In genomic region chr10:25061711-25062455, GRCh38 we compare ENCODE assay signal across 1 cellular context.
A peak's percentile ranks its signal among the peaks of the same experiment; 100 is the strongest.
TF ChIP-seq lines count a peak whose summit lies in the region.

No MANE protein-coding gene starts in this region.

TF ChIP-seq in HepG2, 621 proteins besides CTCF, POLR2A, EP300 and RAD21 (continues in another document):
- TF ChIP-seq RERE (CRISPR knock-in tag; IDR thresholded peaks at IDR 0.05; ENCODE audit: low read depth), result no peak
- no peak for TF ChIP-seq ZNF296 (CRISPR knock-in tag; conservative IDR thresholded peaks at IDR 0.05)
- 0 out of 2 replicates have a peak, but pooled peaks have one; percentile 11 for TF ChIP-seq MAFG (CRISPR knock-in tag; IDR thresholded peaks at IDR 0.05)
- TF ChIP-seq NFKB2 (CRISPR knock-in tag; IDR thresholded peaks at IDR 0.05; ENCODE audit: borderline replicate concordance), result no peak
- no peak for TF ChIP-seq ZKSCAN1 (IDR thresholded peaks at IDR 0.05; ENCODE audit: low read length)
- TF ChIP-seq PAWR (CRISPR knock-in tag; IDR thresholded peaks at IDR 0.05; ENCODE audit: borderline replicate concordance), result no peak
- TF ChIP-seq FIP1L1 (IDR thresholded peaks at IDR 0.05; ENCODE audit: borderline replicate concordance, insufficient read depth, low read depth, low read length), result no peak
- no peak for TF ChIP-seq CCDC6 (CRISPR knock-in tag; IDR thresholded peaks at IDR 0.05)
- no peak for TF ChIP-seq GTF3A (CRISPR knock-in tag; conservative IDR thresholded peaks at IDR 0.05)
- TF ChIP-seq ARID5B (CRISPR knock-in tag; IDR thresholded peaks at IDR 0.05), result no peak
- TF ChIP-seq ATF1 (CRISPR knock-in tag; IDR thresholded peaks at IDR 0.05), result 0 out of 2 replicates have a peak, but pooled peaks have one; percentile 34
- no peak for TF ChIP-seq SP140L (CRISPR knock-in tag; IDR thresholded peaks at IDR 0.05; ENCODE audit: borderline replicate concordance)
- TF ChIP-seq STAT5B (CRISPR knock-in tag; IDR thresholded peaks at IDR 0.05), result no peak
- TF ChIP-seq SATB2 (CRISPR knock-in tag; IDR thresholded peaks at IDR 0.05), result no peak
- TF ChIP-seq ZNF547 (CRISPR knock-in tag; IDR thresholded peaks at IDR 0.05), result peak; percentile 30; the same call in 1 of the 2 replicates
- TF ChIP-seq ZNF691 (CRISPR knock-in tag; IDR thresholded peaks at IDR 0.05; ENCODE audit: borderline replicate concordance, low read depth), result no peak
- no peak for TF ChIP-seq PAF1 (CRISPR knock-in tag; IDR thresholded peaks at IDR 0.05)
- no peak for TF ChIP-seq GABPA (IDR thresholded peaks at IDR 0.05; ENCODE audit: low read depth, low read length)
- TF ChIP-seq GABPA (CRISPR knock-in tag; IDR thresholded peaks at IDR 0.05; ENCODE audit: low read depth), result no peak
- TF ChIP-seq RNF219 (CRISPR knock-in tag; IDR thresholded peaks at IDR 0.05), result no peak
- TF ChIP-seq SNAPC2 (CRISPR knock-in tag; IDR thresholded peaks at IDR 0.05), result no peak
- no peak for TF ChIP-seq ZNF503 (CRISPR knock-in tag; IDR thresholded peaks at IDR 0.05)
- peak; percentile 84 for TF ChIP-seq MAFF (IDR thresholded peaks at IDR 0.05; ENCODE audit: low read depth, low read length)
- no peak for TF ChIP-seq ZNF672 (CRISPR knock-in tag; IDR thresholded peaks at IDR 0.05)
- no peak for TF ChIP-seq SP5 (CRISPR knock-in tag; IDR thresholded peaks at IDR 0.05; ENCODE audit: borderline replicate concordance, low read depth)
- no peak for TF ChIP-seq NR3C1 (CRISPR knock-in tag; IDR thresholded peaks at IDR 0.05)
- no peak for TF ChIP-seq ELF1 (CRISPR knock-in tag; IDR thresholded peaks at IDR 0.05)
- no peak for TF ChIP-seq ZNF549 (CRISPR knock-in tag; IDR thresholded peaks at IDR 0.05)
- TF ChIP-seq ZNF460 (CRISPR knock-in tag; IDR thresholded peaks at IDR 0.05; ENCODE audit: borderline replicate concordance), result no peak
- TF ChIP-seq MBD4 (IDR thresholded peaks at IDR 0.05; ENCODE audit: borderline replicate concordance, low read length), result no peak
- no peak for TF ChIP-seq ZNF350 (CRISPR knock-in tag; IDR thresholded peaks at IDR 0.05; ENCODE audit: borderline replicate concordance, low read depth)
- TF ChIP-seq STAG1 (CRISPR knock-in tag; IDR thresholded peaks at IDR 0.05), result no peak
- no peak for TF ChIP-seq ZNF496 (CRISPR knock-in tag; IDR thresholded peaks at IDR 0.05; ENCODE audit: insufficient replicate concordance)
- TF ChIP-seq KLF16 (CRISPR knock-in tag; IDR thresholded peaks at IDR 0.05), result no peak
- TF ChIP-seq NR1H2 (CRISPR knock-in tag; IDR thresholded peaks at IDR 0.05; ENCODE audit: borderline replicate concordance, low read depth), result no peak
- no peak for TF ChIP-seq ZNF878 (CRISPR knock-in tag; IDR thresholded peaks at IDR 0.05)
- no peak for TF ChIP-seq ZNF790 (CRISPR knock-in tag; IDR thresholded peaks at IDR 0.05; ENCODE audit: borderline replicate concordance)
- no peak for TF ChIP-seq SMAD3 (CRISPR knock-in tag; IDR thresholded peaks at IDR 0.05)
- no peak for TF ChIP-seq NR2C2 (CRISPR knock-in tag; IDR thresholded peaks at IDR 0.05; ENCODE audit: borderline replicate concordance)
- 0 out of 2 replicates have a peak, but pooled peaks have one; percentile 8 for TF ChIP-seq HNF4A (CRISPR knock-in tag; IDR thresholded peaks at IDR 0.05)
- no peak for TF ChIP-seq NFIC (IDR thresholded peaks at IDR 0.05; ENCODE audit: low read length)
- TF ChIP-seq YY1 (IDR thresholded peaks at IDR 0.05; ENCODE audit: insufficient read depth, insufficient replicate concordance, low read depth, low read length), result no peak
- no peak for TF ChIP-seq MTA3 (CRISPR knock-in tag; IDR thresholded peaks at IDR 0.05)
- TF ChIP-seq SRSF1 (optimal IDR thresholded peaks at IDR 0.05; ENCODE audit: low read depth, low read length), result no peak
- no peak for TF ChIP-seq TBX3 (IDR thresholded peaks at IDR 0.05; ENCODE audit: borderline replicate concordance)
- TF ChIP-seq ATF6 (CRISPR knock-in tag; conservative IDR thresholded peaks at IDR 0.05), result no peak
- TF ChIP-seq PBX3 (CRISPR knock-in tag; IDR thresholded peaks at IDR 0.05; ENCODE audit: borderline replicate concordance), result no peak
- TF ChIP-seq KLF9 (CRISPR knock-in tag; IDR thresholded peaks at IDR 0.05; ENCODE audit: low read depth), result no peak
- TF ChIP-seq MAFK (conservative IDR thresholded peaks at IDR 0.05 in 1 of 2, IDR thresholded peaks at IDR 0.05 in 1 of 2; ENCODE audit: low read length in 2 of 2), result peak; percentile 86 to 87
- 0 out of 2 replicates have a peak, but pooled peaks have one; percentile 27 for TF ChIP-seq ZNF44 (CRISPR knock-in tag; IDR thresholded peaks at IDR 0.05)
- TF ChIP-seq ZFP36L2 (CRISPR knock-in tag; IDR thresholded peaks at IDR 0.05), result no peak
- no peak for TF ChIP-seq ZNF589 (CRISPR knock-in tag; conservative IDR thresholded peaks at IDR 0.05)
- TF ChIP-seq ZBTB38 (CRISPR knock-in tag; IDR thresholded peaks at IDR 0.05), result peak; percentile 16; the same call in 1 of the 2 replicates
- no peak for TF ChIP-seq EHMT2 (IDR thresholded peaks at IDR 0.05; ENCODE audit: borderline replicate concordance, low read depth, low read length)
